In genomic region chr11:36510567-36511020, GRCh38 we compare ENCODE assay signal across 8 cellular contexts. TPM values are rescaled to one million over a fixed set of nuclear protein-coding genes. Genes with fewer than 3 reads are reported as not detected.
DNase-seq lines count a peak whose midpoint lies in the region; ATAC-seq and TF ChIP-seq lines count a peak whose summit lies in the region.

No MANE protein-coding gene starts in this region.

- CTCF ChIA-PET in activated CD4-positive, alpha-beta T cell treated with anti-CD3 and anti-CD28 coated beads for 36 hours (lab: Charles Lee), result interaction anchor here (0.6 to 2.9 kb wide), 9 partner anchors 9 to 244 kb away, joined by 3 to 26 read pairs (median 3); no protein-coding TSS in a partner anchor

- H3K27me3 Mint-ChIP-seq in activated CD4-positive, alpha-beta T cell treated with anti-CD3 and anti-CD28 coated beads for 36 hours, result peaks cover 6% of the 10 kb centered on the region

- H3K27ac ChIP-seq in lower lobe of right lung (peak overlapping the region; percentile 93), uterus (peak overlapping the region; percentile 85 to 90)

- no peaks in the 10 kb centered on the region for H3K36me3 ChIP-seq in lower lobe of right lung
- no peaks in the 10 kb centered on the region for H3K36me3 ChIP-seq in uterus

- H3K27ac Mint-ChIP-seq in activated CD4-positive, alpha-beta T cell treated with anti-CD3 and anti-CD28 coated beads for 36 hours, result peak overlapping the region; percentile 88

- no peak for DNase-seq in activated CD4-positive, alpha-beta T cell treated with anti-CD3 and anti-CD28 coated beads for 36 hours
- no peak for DNase-seq in activated CD4-positive, alpha-beta T cell treated with anti-CD3 and anti-CD28 coated beads for 4 hours
- peak; percentile 7 for DNase-seq in HuH-7.5 (ENCODE audit: low spot score)
- DNase-seq in cardiac fibroblast (ENCODE audit: low read depth in 2 of 2), result peak; percentile 21 to 60
- DNase-seq in lower lobe of right lung, result no peak
- DNase-seq in uterus, result peak in 1 of 2 donors; percentile 16
- no peak for DNase-seq in T1000 (lab: John Stamatoyannopoulos, UW)

- TF ChIP-seq CTCF in cardiac fibroblast (IDR thresholded peaks at IDR 0.05; ENCODE audit: low read depth, low read length) (no peak), lower lobe of right lung (IDR thresholded peaks at IDR 0.05) (no peak), uterus (IDR thresholded peaks at IDR 0.05) (no peak)

- ATAC-seq in activated CD4-positive, alpha-beta T cell treated with anti-CD3 and anti-CD28 coated beads for 36 hours, result no peak
- ATAC-seq in lower lobe of right lung (peak; percentile 3 to 11), GM21723 (IDR thresholded peaks at IDR 0.05; ENCODE audit: unreplicated experiment) (no peak)

- H3K4me3 Mint-ChIP-seq in activated CD4-positive, alpha-beta T cell treated with anti-CD3 and anti-CD28 coated beads for 36 hours, result peak overlapping the region; percentile 95

- H3K9me3 Mint-ChIP-seq in activated CD4-positive, alpha-beta T cell treated with anti-CD3 and anti-CD28 coated beads for 36 hours (ENCODE audit: low read depth), result peaks cover 1% of the 10 kb centered on the region

- no peaks in the 10 kb centered on the region for H3K27me3 ChIP-seq in lower lobe of right lung (ENCODE audit: low read depth)
- H3K27me3 ChIP-seq in uterus, result no peaks in the 10 kb centered on the region

- peaks cover 3% of the 10 kb centered on the region for H3K36me3 Mint-ChIP-seq in activated CD4-positive, alpha-beta T cell treated with anti-CD3 and anti-CD28 coated beads for 36 hours (ENCODE audit: low read depth)

- peaks cover 27% of the 10 kb centered on the region for H3K4me1 Mint-ChIP-seq in activated CD4-positive, alpha-beta T cell treated with anti-CD3 and anti-CD28 coated beads for 36 hours

- H3K4me3 ChIP-seq in cardiac fibroblast (replicated peaks in 1 of 2; ENCODE audit: low read depth in 2 of 2, low read length in 2 of 2), result peak overlapping the region; percentile 96 to 100
- H3K4me3 ChIP-seq in lower lobe of right lung, result peak overlapping the region; percentile 77
- peak overlapping the region; percentile 81 to 85 for H3K4me3 ChIP-seq in uterus

- H3K9me3 ChIP-seq in lower lobe of right lung (peaks cover 5% of the 10 kb centered on the region), uterus (no peaks in the 10 kb centered on the region)

- intact Hi-C loops in activated CD4-positive, alpha-beta T cell treated with anti-CD3 and anti-CD28 coated beads for 36 hours (cut with DNase I, micrococcal nuclease), result loop anchor here (1.0 to 5.0 kb wide), 4 partner anchors 84 to 848 kb away; partner anchors contain the start of genes COMMD9 (in 2 of the 2), IFTAP (in 1 of the 2) and TRIM44 (in 1 of the 2)
- intact Hi-C loops in lower lobe of right lung (cut with DNase I) (no loop called here), uterus (cut with DNase I; ENCODE audit: low total_unique reads) (no loop called here)

- no peak for TF ChIP-seq POLR2A in uterus (IDR thresholded peaks at IDR 0.05)

- POLR2A ChIA-PET in activated CD4-positive, alpha-beta T cell treated with anti-CD3 and anti-CD28 coated beads for 36 hours (lab: Charles Lee), result no interaction called here

- peaks cover 23% of the 10 kb centered on the region for H3K4me1 ChIP-seq in lower lobe of right lung
- peaks cover 0 to 10% of the 10 kb centered on the region in 2 donors for H3K4me1 ChIP-seq in uterus

RNA-seq across cellular contexts. Expression of gene TRAF6, which starts 0.5 kb away (rescaled TPM):
- total RNA-seq in activated CD4-positive, alpha-beta T cell treated with anti-CD3 and anti-CD28 coated beads for 36 hours, result 10 to 100 TPM; 11.1 to 12.5 TPM
- total RNA-seq in lower lobe of right lung, result 13.7 TPM
- 10 to 100 TPM in 3 of 4 donors, 1 to 10 TPM in 1; 5.1 to 22.6 (median 16.2) TPM for total RNA-seq in uterus

RNA-seq across cellular contexts. Expression of gene RAG1, which starts 57.2 kb away (rescaled TPM):
- total RNA-seq in activated CD4-positive, alpha-beta T cell treated with anti-CD3 and anti-CD28 coated beads for 36 hours, result under 1 TPM; 0.30 to 0.37 TPM
- total RNA-seq in lower lobe of right lung (1.3 TPM), uterus (1 to 10 TPM in 1 of 4 donors, under 1 TPM in 3; 0.26 to 3.5 (median 0.78) TPM)

Comparison
In these comparisons a context has a peak if more than half of its experiments do, and no peak if none do; other contexts are left out.
1. ATAC-seq: peak in lower lobe of right lung (2 of 2); none in activated CD4-positive, alpha-beta T cell treated with anti-CD3 and anti-CD28 coated beads for 36 hours (single experiment) and GM21723 (single experiment).
2. DNase-seq: peak in HuH-7.5 (single experiment) and cardiac fibroblast (2 of 2); none in activated CD4-positive, alpha-beta T cell treated with anti-CD3 and anti-CD28 coated beads for 36 hours (single experiment), activated CD4-positive, alpha-beta T cell treated with anti-CD3 and anti-CD28 coated beads for 4 hours (0 of 2), lower lobe of right lung (single experiment) and T1000 (single experiment).
3. intact Hi-C loops: an anchor here in activated CD4-positive, alpha-beta T cell treated with anti-CD3 and anti-CD28 coated beads for 36 hours (1.0 to 5.0 kb wide); none called in lower lobe of right lung and uterus.
4. Peak in every context shown above with its lines, with median percentiles within 50 percentile points of each other: H3K4me3 ChIP-seq.